8 cellular contexts compared by ENCODE assay signal in the genomic region with DNA sequence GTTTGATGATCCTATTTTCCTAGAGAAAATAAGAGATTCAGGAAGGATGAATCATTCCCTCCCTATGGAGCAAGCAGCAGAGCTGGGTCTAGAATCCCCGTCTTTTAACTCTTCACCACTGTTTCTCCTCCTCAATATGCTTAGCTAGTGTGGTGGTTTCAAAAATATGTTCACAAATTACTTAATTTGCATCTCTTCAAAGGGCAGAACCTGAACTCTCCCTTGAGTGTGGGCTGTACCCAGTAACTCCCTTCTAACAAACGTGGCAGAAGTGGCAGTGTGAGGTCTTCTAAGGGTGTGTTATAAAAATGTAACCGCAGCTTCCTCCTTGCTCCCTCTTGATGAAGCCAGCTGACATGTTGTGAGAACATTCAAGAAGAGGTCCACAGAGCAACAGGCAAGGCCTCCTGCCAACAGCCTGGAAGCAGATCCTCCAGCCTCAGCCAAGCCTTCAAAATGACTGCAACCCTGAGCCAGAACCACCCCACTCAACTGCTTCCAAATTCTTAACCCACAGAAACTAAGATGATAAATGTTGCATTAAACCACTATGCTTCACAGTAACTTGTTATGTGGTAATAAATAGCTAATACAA. TPM values are rescaled to one million over a fixed set of nuclear protein-coding genes. Genes with fewer than 3 reads are reported as not detected.
DNase-seq lines count a peak whose midpoint lies in the region; ATAC-seq and TF ChIP-seq lines count a peak whose summit lies in the region.

No MANE protein-coding gene starts in this region.

- H3K27me3 Mint-ChIP-seq in CD4-positive, alpha-beta T cell: no peaks in the 10 kb centered on the region
- H3K27me3 Mint-ChIP-seq in stimulated activated memory B cell treated with anti-CD40 and anti-IgM and Interleukin-4, amounts not matched to agents 10 μg/mL and 1 μg/mL and 100 μg/mL, for 72 hours: no peaks in the 10 kb centered on the region

- POLR2A ChIA-PET in CD4-positive, alpha-beta T cell (lab: Charles Lee): interaction anchor here (0.6 to 4.7 kb wide), 16 partner anchors 10 to 411 kb away, joined by 3 to 54 read pairs (median 4); a partner anchor contains a TSS

- peak overlapping the region; percentile 24 for H3K4me3 ChIP-seq in Jurkat, Clone E6-1 (ENCODE audit: low read length)
- H3K4me3 ChIP-seq in coronary artery: peak overlapping the region; percentile 31

- H3K9me3 ChIP-seq in CD4-positive, alpha-beta T cell (ENCODE audit: control insufficient read depth, low read length): no peaks in the 10 kb centered on the region

- peak overlapping the region; percentile 87 for H3K4me3 Mint-ChIP-seq in CD4-positive, alpha-beta T cell
- peak overlapping the region; percentile 44 for H3K4me3 Mint-ChIP-seq in stimulated activated memory B cell treated with anti-CD40 and anti-IgM and Interleukin-4, amounts not matched to agents 10 μg/mL and 1 μg/mL and 100 μg/mL, for 72 hours

- peak; percentile 15 to 62 (median 42) for DNase-seq in CD4-positive, alpha-beta T cell
- DNase-seq in Jurkat, Clone E6-1 (ENCODE audit: low read depth, low spot score): peak; percentile 97
- DNase-seq in activated CD4-positive, CD25-positive, alpha-beta regulatory T cell treated with anti-CD3 and anti-CD28 coated beads, Interleukin-2, amount 50 U/mL, for 72 hours: peak; percentile 45
- DNase-seq in coronary artery (ENCODE audit: low spot score) (peak; percentile 83), mucosa of gallbladder (ENCODE audit: low spot score) (peak; percentile 72), DMS153 (lab: John Stamatoyannopoulos, UW) (no peak)

- peaks cover 77% of the 10 kb centered on the region for H3K4me1 Mint-ChIP-seq in CD4-positive, alpha-beta T cell (ENCODE audit: low read depth)
- peaks cover 65% of the 10 kb centered on the region for H3K4me1 Mint-ChIP-seq in stimulated activated memory B cell treated with anti-CD40 and anti-IgM and Interleukin-4, amounts not matched to agents 10 μg/mL and 1 μg/mL and 100 μg/mL, for 72 hours

- H3K27ac Mint-ChIP-seq in CD4-positive, alpha-beta T cell: peak overlapping the region; percentile 89
- peak overlapping the region; percentile 85 for H3K27ac Mint-ChIP-seq in stimulated activated memory B cell treated with anti-CD40 and anti-IgM and Interleukin-4, amounts not matched to agents 10 μg/mL and 1 μg/mL and 100 μg/mL, for 72 hours

- intact Hi-C loops in CD4-positive, alpha-beta T cell (cut with DNase I, micrococcal nuclease): loop anchor here (5.0 kb wide), 2 partner anchors 35 to 40 kb away; a partner anchor contains a TSS

- CTCF ChIA-PET in CD4-positive, alpha-beta T cell (lab: Charles Lee): interaction anchor here (1.1 kb wide), 1 partner anchor 77 kb away, joined by 3 read pairs; no protein-coding TSS in a partner anchor

- H3K27ac ChIP-seq in CD4-positive, alpha-beta T cell (ENCODE audit: low read depth, low read length): peak overlapping the region; percentile 19
- peak overlapping the region in 1 of 2 donors; percentile 75 for H3K27ac ChIP-seq in coronary artery

- H3K36me3 Mint-ChIP-seq in CD4-positive, alpha-beta T cell (ENCODE audit: low read depth): no peaks in the 10 kb centered on the region
- H3K36me3 Mint-ChIP-seq in stimulated activated memory B cell treated with anti-CD40 and anti-IgM and Interleukin-4, amounts not matched to agents 10 μg/mL and 1 μg/mL and 100 μg/mL, for 72 hours: no peaks in the 10 kb centered on the region

- peak; percentile 97 for ATAC-seq in CD4-positive, alpha-beta T cell (ENCODE audit: poor library complexity)
- ATAC-seq in GM21447 (IDR thresholded peaks at IDR 0.05; ENCODE audit: unreplicated experiment): peak; percentile 88
- peak; percentile 96 for ATAC-seq in stimulated activated memory B cell treated with anti-CD40 and anti-IgM and Interleukin-4, amounts not matched to agents 10 μg/mL and 1 μg/mL and 100 μg/mL, for 72 hours

- TF ChIP-seq CTCF in CD4-positive, alpha-beta T cell (IDR thresholded peaks at IDR 0.05): no peak
- no peak for TF ChIP-seq CTCF in coronary artery (IDR thresholded peaks at IDR 0.05)

- H3K27me3 ChIP-seq in CD4-positive, alpha-beta T cell (ENCODE audit: control insufficient read depth, insufficient read depth, low read length): no peaks in the 10 kb centered on the region

- H3K9me3 Mint-ChIP-seq in CD4-positive, alpha-beta T cell: no peaks in the 10 kb centered on the region
- no peaks in the 10 kb centered on the region for H3K9me3 Mint-ChIP-seq in stimulated activated memory B cell treated with anti-CD40 and anti-IgM and Interleukin-4, amounts not matched to agents 10 μg/mL and 1 μg/mL and 100 μg/mL, for 72 hours

RNA-seq across cellular contexts. Expression of a gene that starts 36.6 kb away (rescaled TPM):
- total RNA-seq in CD4-positive, alpha-beta T cell: 10 to 100 TPM; 39.9 to 40.9 TPM
- 33.4 TPM for polyA plus RNA-seq in Jurkat, Clone E6-1 (2012; ENCODE audit: insufficient read depth, insufficient read length)
- total RNA-seq in mucosa of gallbladder: 45.0 TPM
